9 cellular contexts compared by ENCODE assay signal in the genomic region with DNA sequence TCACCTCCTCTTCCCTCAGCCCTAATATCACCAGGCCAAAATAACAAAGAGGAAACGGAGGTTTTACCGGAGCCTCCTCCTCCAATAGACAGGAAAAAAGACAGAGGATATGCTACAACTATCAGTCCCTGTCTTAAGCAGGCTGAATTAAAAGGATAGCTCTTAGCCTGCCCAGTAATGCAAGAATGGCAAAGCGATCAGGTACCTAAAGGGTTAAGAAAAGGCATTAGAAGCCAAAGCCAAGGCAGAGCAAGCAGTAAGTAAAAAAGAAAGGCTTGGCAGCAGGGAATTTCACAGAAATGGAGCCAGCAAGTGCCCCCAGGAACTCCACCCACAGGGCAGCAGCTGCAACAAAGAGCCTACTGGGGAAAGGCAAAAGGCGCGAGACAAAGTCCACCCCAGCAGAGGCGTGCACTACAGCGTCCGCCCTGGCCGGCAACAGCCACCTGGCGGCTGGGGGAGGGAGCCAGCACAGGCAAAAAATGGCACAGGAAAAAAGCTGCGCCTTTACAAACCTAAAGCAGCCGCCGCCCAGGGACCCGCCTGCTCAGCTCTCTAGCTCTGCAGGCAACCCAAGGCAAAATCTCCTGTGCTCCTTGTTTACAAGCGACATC.
A peak's percentile ranks its signal among the peaks of the same experiment; 100 is the strongest.
DNase-seq lines count a peak whose midpoint lies in the region; ATAC-seq, FAIRE-seq and TF ChIP-seq lines count a peak whose summit lies in the region.
"Had no signal": no experiment of that assay in that cellular context is flagged by ENCODE, and none has a peak within 500 bp of the region (broad histone marks: within the 10 kb centered on the region; RNA-seq: fewer than 3 reads in every experiment).

No MANE protein-coding gene starts in this region.

- peak overlapping the region; percentile 55 for H3K4me3 Mint-ChIP-seq in mesothelial cell of epicardium

- no peak overlapping the region for H3K27ac Mint-ChIP-seq in mesothelial cell of epicardium

- no peaks in the 10 kb centered on the region for H3K36me3 Mint-ChIP-seq in mesothelial cell of epicardium

- ATAC-seq in body of pancreas: peak; percentile 68
- no peak for ATAC-seq in GM21526 (IDR thresholded peaks at IDR 0.05; ENCODE audit: low FRiP score, unreplicated experiment)

- H3K4me1 Mint-ChIP-seq in mesothelial cell of epicardium: peaks cover 4% of the 10 kb centered on the region

- FAIRE-seq in H54 (lab: Jason Lieb, UNC): no peak

- no peak for TF ChIP-seq EP300 in suprapubic skin (IDR thresholded peaks at IDR 0.05)

- H3K27ac ChIP-seq in body of pancreas (no peak overlapping the region), suprapubic skin (no peak overlapping the region)
- H3K27ac ChIP-seq: dorsolateral prefrontal cortex had no signal

- H3K36me3 ChIP-seq in HAP-1 (replicated peaks) (no peaks in the 10 kb centered on the region), body of pancreas (replicated peaks in 1 of 2; ENCODE audit: insufficient read depth in 1 of 2, low read depth in 2 of 2) (no peaks in the 10 kb centered on the region), suprapubic skin (no peaks in the 10 kb centered on the region)

- WGBS in body of pancreas, 2 donors: 4 to 15% methylated on average over 4 to 15 of the region's 15 CpGs
- 17% methylated on average over 15 of the region's 15 CpGs for WGBS in suprapubic skin

- peak; percentile 38 for DNase-seq in COLO668 (lab: John Stamatoyannopoulos, UW; ENCODE audit: unreplicated experiment)
- peak; percentile 6 to 43 for DNase-seq in HAP-1 (ENCODE audit: low spot score in 2 of 2)
- DNase-seq in body of pancreas: peak; percentile 35 to 65 (median 40)
- no peak for DNase-seq in mesothelial cell of epicardium (ENCODE audit: low spot score in 2 of 2, unreplicated experiment in 2 of 2)
- DNase-seq in suprapubic skin (ENCODE audit: low spot score in 2 of 2): no peak
- no peak for DNase-seq in UCSD-AML1 (lab: John Stamatoyannopoulos, UW; ENCODE audit: unreplicated experiment)
- DNase-seq in H54 (ENCODE audit: insufficient read length, low spot score): no peak

- no peaks in the 10 kb centered on the region for H3K9me3 ChIP-seq in HAP-1
- H3K9me3 ChIP-seq in body of pancreas: no peaks in the 10 kb centered on the region
- no peaks in the 10 kb centered on the region for H3K9me3 ChIP-seq in suprapubic skin

- no peaks in the 10 kb centered on the region for H3K4me1 ChIP-seq in HAP-1
- H3K4me1 ChIP-seq in body of pancreas: no peaks in the 10 kb centered on the region
- no peaks in the 10 kb centered on the region for H3K4me1 ChIP-seq in suprapubic skin

- TF ChIP-seq CTCF in body of pancreas (IDR thresholded peaks at IDR 0.05) (peak in 6 of 7 experiments; percentile 6 to 46 (median 33)), mesothelial cell of epicardium (IDR thresholded peaks at IDR 0.05; ENCODE audit: unreplicated experiment) (no peak), suprapubic skin (IDR thresholded peaks at IDR 0.05) (no peak)

- TF ChIP-seq POLR2A in body of pancreas (IDR thresholded peaks at IDR 0.05) (no peak), suprapubic skin (IDR thresholded peaks at IDR 0.05) (no peak), H54 (IDR thresholded peaks at IDR 0.05; ENCODE audit: low read depth, low read length) (no peak)

- intact Hi-C loops in body of pancreas (cut with DNase I): no loop called here

- in situ Hi-C loops in HAP-1 (cut with MboI; ENCODE audit: low sequenced_read_pairs): no loop called here

- H3K27me3 ChIP-seq in HAP-1 (ENCODE audit: low read depth): no peaks in the 10 kb centered on the region
- H3K27me3 ChIP-seq in body of pancreas: no peaks in the 10 kb centered on the region
- no peaks in the 10 kb centered on the region for H3K27me3 ChIP-seq in suprapubic skin

- H3K4me3 ChIP-seq in HAP-1: no peak overlapping the region
- H3K4me3 ChIP-seq in body of pancreas: no peak overlapping the region
- H3K4me3 ChIP-seq in suprapubic skin: no peak overlapping the region

- H3K9me3 Mint-ChIP-seq in mesothelial cell of epicardium: peaks cover 49% of the 10 kb centered on the region

- no peaks in the 10 kb centered on the region for H3K27me3 Mint-ChIP-seq in mesothelial cell of epicardium (ENCODE audit: low read depth)

Comparison
In these comparisons a context has a peak if more than half of its experiments do, and no peak if none do; other contexts are left out.
1. DNase-seq: peak in COLO668 (single experiment), HAP-1 (2 of 2) and body of pancreas (4 of 4); none in mesothelial cell of epicardium (0 of 2), suprapubic skin (0 of 2), UCSD-AML1 (single experiment) and H54 (single experiment).
2. CTCF ChIP-seq: peak in body of pancreas (6 of 7); none in mesothelial cell of epicardium (single experiment) and suprapubic skin (0 of 2).